In the genomic region with DNA sequence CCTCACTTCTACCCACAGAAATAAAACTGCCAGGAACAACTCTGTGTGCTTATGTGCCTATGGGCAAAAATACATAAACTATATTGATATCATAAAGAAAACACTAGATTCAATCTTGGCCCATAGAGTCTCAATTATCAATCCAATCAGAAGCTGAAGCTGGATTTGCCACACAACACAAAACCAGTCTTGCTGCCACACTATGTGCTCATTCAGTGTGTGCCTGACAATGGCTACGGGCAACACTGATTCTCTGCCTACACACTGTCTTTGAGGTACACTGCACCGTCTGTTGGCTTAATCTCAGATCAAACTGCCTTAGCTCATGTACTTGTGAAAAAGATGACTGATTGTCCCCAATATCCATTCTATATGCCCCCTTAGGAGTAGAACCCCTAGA, we compare ENCODE assay signal across 30 cellular contexts.
"Had no signal": no experiment of that assay in that cellular context is flagged by ENCODE, and none has a peak within 500 bp of the region (broad histone marks: within the 10 kb centered on the region; RNA-seq: fewer than 3 reads in every experiment).

No MANE protein-coding gene starts in this region.

- H3K27me3 Mint-ChIP-seq: naive thymus-derived CD8-positive, alpha-beta T cell; natural killer cell treated with Interleukin-12 subunit alpha and Interleukin-12 subunit beta and Interleukin-15 and Interleukin-18, amount 100 ng/mL, for 72 hours; stimulated activated naive B cell treated with anti-CD40 and anti-IgM and Interleukin-4, amounts not matched to agents 10 μg/mL and 1 μg/mL and 100 μg/mL, for 72 hours; stimulated activated naive CD8-positive, alpha-beta T cell treated with anti-CD3 and anti-CD28 coated beads, Interleukin-15, Interleukin-2, amounts not matched to agents 100 ng/mL and 50 ng/mL, for 24 hours had no signal

- H3K9me3 Mint-ChIP-seq: natural killer cell treated with Interleukin-12 subunit alpha and Interleukin-12 subunit beta and Interleukin-15 and Interleukin-18, amount 100 ng/mL, for 72 hours; neural crest cell; stimulated activated effector memory CD8-positive, alpha-beta T cell treated with anti-CD3 and anti-CD28 coated beads, Interleukin-12 subunit alpha, Interleukin-12 subunit beta, amount 100 ng/mL, for 72 hours; stimulated activated naive CD8-positive, alpha-beta T cell treated with anti-CD3 and anti-CD28 coated beads, Interleukin-15, Interleukin-2, amounts not matched to agents 100 ng/mL and 50 ng/mL, for 24 hours had no signal

- H3K27ac Mint-ChIP-seq: natural killer cell treated with Interleukin-12 subunit alpha and Interleukin-12 subunit beta and Interleukin-15 and Interleukin-18, amount 100 ng/mL, for 72 hours; nephron progenitor cell; stimulated activated effector memory CD8-positive, alpha-beta T cell treated with anti-CD3 and anti-CD28 coated beads, Interleukin-12 subunit alpha, Interleukin-12 subunit beta, amount 100 ng/mL, for 72 hours; stimulated activated naive B cell treated with anti-CD40 and anti-IgM and Interleukin-4, amounts not matched to agents 10 μg/mL and 1 μg/mL and 100 μg/mL, for 72 hours; stimulated activated naive CD8-positive, alpha-beta T cell treated with anti-CD3 and anti-CD28 coated beads, Interleukin-15, Interleukin-2, amounts not matched to agents 100 ng/mL and 50 ng/mL, for 24 hours had no signal

- H3K36me3 Mint-ChIP-seq: natural killer cell treated with Interleukin-12 subunit alpha and Interleukin-12 subunit beta and Interleukin-15 and Interleukin-18, amount 100 ng/mL, for 72 hours; stimulated activated effector memory CD8-positive, alpha-beta T cell treated with anti-CD3 and anti-CD28 coated beads, Interleukin-12 subunit alpha, Interleukin-12 subunit beta, amount 100 ng/mL, for 72 hours had no signal

- H3K4me3 ChIP-seq: pancreas, prostate gland, right atrium auricular region, right lobe of liver, sigmoid colon, suprapubic skin, thoracic aorta, thyroid gland, tibial nerve, upper lobe of left lung, vagina had no signal

- H3K4me1 ChIP-seq: prostate gland, right lobe of liver, upper lobe of left lung, vagina had no signal

- H3K27me3 ChIP-seq: neutrophil, pancreas, right atrium auricular region, right lobe of liver, sigmoid colon, suprapubic skin, thyroid gland, tibial nerve, upper lobe of left lung, vagina had no signal

- H3K9me3 ChIP-seq: neutrophil, pancreas, prostate gland, right atrium auricular region, right lobe of liver, sigmoid colon, suprapubic skin, thoracic aorta, thyroid gland, upper lobe of left lung, vagina had no signal

- FAIRE-seq: pancreas, small intestine, urothelium cell line had no signal

- H3K27ac ChIP-seq: neutrophil, pancreas, prostate gland, right atrium auricular region, right lobe of liver, sigmoid colon, suprapubic skin, thoracic aorta, thyroid gland, tibial nerve, upper lobe of left lung, vagina had no signal

- DNase-seq: naive thymus-derived CD8-positive, alpha-beta T cell; nephron progenitor cell; nucleus accumbens; pancreas; retina; right lobe of liver; sigmoid colon; small intestine; stimulated activated CD4-positive, alpha-beta T cell treated with anti-CD3 and anti-CD28 coated beads, Interleukin-15, amount 100 ng/mL, for 24 hours; stimulated activated CD4-positive, alpha-beta T cell treated with anti-CD3 and anti-CD28 coated beads, Interleukin-2, amount 100 ng/mL, for 24 hours; stimulated activated CD4-positive, alpha-beta T cell treated with anti-CD3 and anti-CD28 coated beads, Interleukin-2, amount 100 ng/mL, for 48 hours; stimulated activated CD4-positive, alpha-beta T cell treated with anti-CD3 and anti-CD28 coated beads, Interleukin-4, amount 100 ng/mL, for 24 hours; stimulated activated naive B cell treated with anti-CD40 and anti-IgM and Interleukin-4, amounts not matched to agents 10 μg/mL and 1 μg/mL and 100 μg/mL, for 72 hours; stimulated activated naive CD4-positive, alpha-beta T cell treated with Interleukin-2 at 50 U/mL for 16 hours; substantia nigra; thyroid gland; trophoblast cell; upper lobe of left lung had no signal

- ATAC-seq: naive thymus-derived CD8-positive, alpha-beta T cell; natural killer cell treated with Interleukin-12 subunit alpha and Interleukin-12 subunit beta and Interleukin-15 and Interleukin-18, amount 100 ng/mL, for 72 hours; pancreas; right lobe of liver; stimulated activated effector memory CD8-positive, alpha-beta T cell treated with anti-CD3 and anti-CD28 coated beads, Interleukin-12 subunit alpha, Interleukin-12 subunit beta, amount 100 ng/mL, for 72 hours; stimulated activated naive B cell treated with anti-CD40 and anti-IgM and Interleukin-4, amounts not matched to agents 10 μg/mL and 1 μg/mL and 100 μg/mL, for 72 hours had no signal

- H3K4me3 Mint-ChIP-seq: naive thymus-derived CD8-positive, alpha-beta T cell; natural killer cell treated with Interleukin-12 subunit alpha and Interleukin-12 subunit beta and Interleukin-15 and Interleukin-18, amount 100 ng/mL, for 72 hours; nephron progenitor cell; neural crest cell; stimulated activated effector memory CD8-positive, alpha-beta T cell treated with anti-CD3 and anti-CD28 coated beads, Interleukin-12 subunit alpha, Interleukin-12 subunit beta, amount 100 ng/mL, for 72 hours; stimulated activated naive B cell treated with anti-CD40 and anti-IgM and Interleukin-4, amounts not matched to agents 10 μg/mL and 1 μg/mL and 100 μg/mL, for 72 hours; stimulated activated naive CD8-positive, alpha-beta T cell treated with anti-CD3 and anti-CD28 coated beads, Interleukin-15, Interleukin-2, amounts not matched to agents 100 ng/mL and 50 ng/mL, for 24 hours had no signal

- H3K36me3 ChIP-seq: neutrophil, pancreas, prostate gland, right atrium auricular region, right lobe of liver, sigmoid colon, suprapubic skin, thoracic aorta, thyroid gland, upper lobe of left lung, vagina had no signal
